ENCODE assay signal across 10 cellular contexts in genomic region chr18:64749884-64750283, GRCh38.
"Had no signal": no experiment of that assay in that cellular context is flagged by ENCODE, and none has a peak within 500 bp of the region (broad histone marks: within the 10 kb centered on the region; RNA-seq: fewer than 3 reads in every experiment).

No MANE protein-coding gene starts in this region.

- H2AFZ ChIP-seq: GM23248 had no signal

- H3K27ac Mint-ChIP-seq: HFFc6, IgD-negative memory B cell had no signal

- H3K4me1 Mint-ChIP-seq: IgD-negative memory B cell had no signal

- DNase-seq: GM23248, GOT3, H7, HFFc6, KBM-7 had no signal

- H3K27ac ChIP-seq: GM23248, HL-60 had no signal

- H3K36me3 ChIP-seq: HAP-1 had no signal

- H3K4me1 ChIP-seq: HAP-1 had no signal

- ATAC-seq: HCT116, HepG2 had no signal

- H3K9ac ChIP-seq: GM23248 had no signal

- H3K9me3 ChIP-seq: HAP-1 had no signal

- H3K4me3 ChIP-seq: GM23248, HAP-1 had no signal

- H3K4me3 Mint-ChIP-seq: HFFc6, IgD-negative memory B cell had no signal

- FAIRE-seq: HepG2 had no signal

- H3K27me3 Mint-ChIP-seq: IgD-negative memory B cell had no signal
